Comparison of ENCODE assay signal across 8 cellular contexts in genomic region chr17:11644265-11645212, GRCh38. TPM values are rescaled to one million over a fixed set of nuclear protein-coding genes. Genes with fewer than 3 reads are reported as not detected.
DNase-seq lines count a peak whose midpoint lies in the region; ATAC-seq and TF ChIP-seq lines count a peak whose summit lies in the region.

No MANE protein-coding gene starts in this region.

- TF ChIP-seq CTCF in PC-9 (conservative IDR thresholded peaks at IDR 0.05), result peak; percentile 73
- TF ChIP-seq CTCF in smooth muscle cell (IDR thresholded peaks at IDR 0.05; ENCODE audit: borderline replicate concordance, insufficient read depth, poor library complexity, severe bottlenecking), result peak; percentile 91

- CTCF ChIA-PET in PC-9 (lab: Charles Lee), result interaction anchor here (0.6 to 1.0 kb wide), 2 partner anchors 9 to 769 kb away, joined by 3 read pairs; no protein-coding TSS in a partner anchor

- no peaks in the 10 kb centered on the region for H3K9me2 ChIP-seq in PC-9 (ENCODE audit: insufficient read depth)

- no peaks in the 10 kb centered on the region for H3K27me3 ChIP-seq in PC-9 (ENCODE audit: insufficient read depth, low read depth)
- H3K27me3 ChIP-seq in smooth muscle cell (ENCODE audit: low read depth), result no peaks in the 10 kb centered on the region

- no peak overlapping the region for H3K4me3 ChIP-seq in PC-9
- no peak overlapping the region for H3K4me3 ChIP-seq in smooth muscle cell

- no peak overlapping the region for H3K4me2 ChIP-seq in PC-9
- H3K4me2 ChIP-seq in smooth muscle cell, result peak overlapping the region; percentile 37

- POLR2A ChIA-PET in PC-9 (lab: Charles Lee; ENCODE audit: unreplicated experiment), result no interaction called here

- H3K9me3 ChIP-seq in PC-9 (ENCODE audit: insufficient read depth, low read depth), result no peaks in the 10 kb centered on the region
- H3K9me3 ChIP-seq in smooth muscle cell (replicated peaks; ENCODE audit: low read depth), result no peaks in the 10 kb centered on the region

- no peak for ATAC-seq in GM19463 (IDR thresholded peaks at IDR 0.05; ENCODE audit: unreplicated experiment)
- no peak for ATAC-seq in GM21529 (IDR thresholded peaks at IDR 0.05; ENCODE audit: unreplicated experiment)

- intact Hi-C loops in PC-9 (cut with micrococcal nuclease; ENCODE audit: unreplicated experiment), result no loop called here

- no peak overlapping the region for H3K9ac ChIP-seq in smooth muscle cell (ENCODE audit: low read depth)

- no peaks in the 10 kb centered on the region for H4K20me1 ChIP-seq in PC-9 (ENCODE audit: insufficient read depth)
- no peaks in the 10 kb centered on the region for H4K20me1 ChIP-seq in smooth muscle cell (ENCODE audit: low read depth)

- in situ Hi-C loops in G401 (cut with HindIII; ENCODE audit: low sequenced_read_pairs) (no loop called here), KBM-7 (cut with MboI; ENCODE audit: low pct_unique_long_range_greater_than_20kb, low sequenced_read_pairs) (loop anchor here (25.0 kb wide), 2 partner anchors 93 to 132 kb away; no protein-coding TSS in a partner anchor)

- DNase-seq in G401 (ENCODE audit: low spot score) (peak; percentile 51), KBM-7 (peak; percentile 70), PC-9 (peak in 1 of 2 experiments; percentile 34), astrocyte of the hippocampus (ENCODE audit: low read depth, low spot score) (peak; percentile 80), iPS DF 19.7 (ENCODE audit: low read depth, low spot score) (peak; percentile 7), smooth muscle cell (lab: John Stamatoyannopoulos, UW; ENCODE audit: unreplicated experiment) (no peak)

- no TSS peak for BruUV-seq in PC-9 (replicated peaks; lab: Mats Ljungman, UMichigan)

- H3F3A ChIP-seq in PC-9 (ENCODE audit: insufficient read depth, low read depth), result no peaks in the 10 kb centered on the region
- H3F3A ChIP-seq in smooth muscle cell (ENCODE audit: low read depth), result no peaks in the 10 kb centered on the region

- H3K36me3 ChIP-seq in PC-9 (ENCODE audit: low read depth), result no peaks in the 10 kb centered on the region
- H3K36me3 ChIP-seq in smooth muscle cell (ENCODE audit: low read depth), result no peaks in the 10 kb centered on the region

- H2AFZ ChIP-seq in PC-9 (no peak overlapping the region), smooth muscle cell (ENCODE audit: low read depth) (no peak overlapping the region)

- H3K27ac ChIP-seq in PC-9, result no peak overlapping the region
- no peak overlapping the region for H3K27ac ChIP-seq in smooth muscle cell (ENCODE audit: low read depth)

- H3K79me2 ChIP-seq in PC-9 (ENCODE audit: low read depth), result no peaks in the 10 kb centered on the region
- no peaks in the 10 kb centered on the region for H3K79me2 ChIP-seq in smooth muscle cell (ENCODE audit: low read depth)

- WGBS in smooth muscle cell (ENCODE audit: low lambda C conversion rate), result 35% methylated on average over 18 of the region's 18 CpGs

- H3K4me1 ChIP-seq in PC-9 (replicated peaks; ENCODE audit: insufficient read depth), result no peaks in the 10 kb centered on the region
- no peaks in the 10 kb centered on the region for H3K4me1 ChIP-seq in smooth muscle cell (ENCODE audit: low read depth)

RNA-seq across cellular contexts. Expression of gene DNAH9, which starts 46.3 kb away (rescaled TPM):
- total RNA-seq in G401 (2014; rRNA removed; shearing (Covaris generic)), result not detected in 2 replicates
- total RNA-seq in PC-9 (2021) (not detected in 2 replicates), smooth muscle cell (0.09 and 0.49 TPM in 2 replicates)
- 0.30 and 0.46 TPM in 2 replicates for polyA plus RNA-seq in smooth muscle cell
